Comparison of ENCODE assay signal across 21 cellular contexts in the genomic region with DNA sequence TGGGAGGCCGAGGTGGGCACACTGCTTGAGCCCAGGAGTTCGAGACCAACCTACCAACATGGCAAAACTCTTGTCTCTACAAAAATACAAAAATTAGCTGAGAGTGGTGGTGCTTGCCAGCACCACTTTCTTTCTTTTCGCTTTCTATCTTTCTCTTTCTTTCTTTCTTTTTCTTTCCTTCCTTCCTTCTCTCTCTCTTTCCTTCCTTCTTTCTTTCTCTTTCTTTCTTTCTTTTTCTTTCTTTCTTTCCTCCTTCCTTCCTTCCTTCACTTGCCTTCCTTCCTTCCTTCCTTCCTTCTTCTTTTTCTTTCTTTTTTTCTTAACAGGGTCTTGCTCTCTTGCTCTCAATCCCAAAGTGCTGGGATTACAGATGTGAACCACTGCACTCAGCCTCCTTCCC.
A peak's percentile ranks its signal among the peaks of the same experiment; 100 is the strongest.
DNase-seq lines count a peak whose midpoint lies in the region; ATAC-seq, FAIRE-seq and TF ChIP-seq lines count a peak whose summit lies in the region.
"Had no signal": no experiment of that assay in that cellular context is flagged by ENCODE, and none has a peak within 500 bp of the region (broad histone marks: within the 10 kb centered on the region; RNA-seq: fewer than 3 reads in every experiment).

No MANE protein-coding gene starts in this region.

- ATAC-seq in activated naive CD4-positive, alpha-beta T cell treated with anti-CD3 and anti-CD28 coated beads, Interleukin-2, amount 50 U/mL, for 72 hours, result no peak
- ATAC-seq in K562, result no peak
- no peak for ATAC-seq in esophagus mucosa
- ATAC-seq: A549; CD8-positive, alpha-beta T cell had no signal

- no peak for DNase-seq in activated naive CD4-positive, alpha-beta T cell treated with anti-CD3 and anti-CD28 coated beads, Interleukin-2, amount 10 ng/mL, durations not matched to agents 7 days and 5 days
- DNase-seq in activated naive CD4-positive, alpha-beta T cell treated with anti-CD3 and anti-CD28 coated beads, Interleukin-2, amount 50 U/mL, for 72 hours (ENCODE audit: low spot score in 2 of 2), result no peak
- DNase-seq in K562 (ENCODE audit: extremely low read depth in 1 of 4, low spot score in 3 of 4) (no peak), NCI-H1048 (lab: John Stamatoyannopoulos, UW) (no peak)
- DNase-seq: AML-193; Caco-2; Calu3; CD4-positive, alpha-beta T cell; CD8-positive, alpha-beta T cell; DMS79 treated with DMSO at 0.1 percent for 48 hours; GF-D8 had no signal

- no peaks in the 10 kb centered on the region for H4K20me1 ChIP-seq in K562 (replicated peaks; ENCODE audit: control insufficient read depth, insufficient read depth, low read length)
- H4K20me1 ChIP-seq: BLaER1 treated with 17β-estradiol and CSF1 and Interleukin-3, amounts not matched to agents 10 nM and 100 nM had no signal

- in situ Hi-C loops in K562 (cut with MboI), result no loop called here

- H3K9ac ChIP-seq in K562 (ENCODE audit: insufficient read depth in 1 of 2, low read depth in 2 of 2, low read length in 2 of 2), result no peak overlapping the region
- H3K9ac ChIP-seq: BLaER1 treated with 17β-estradiol and CSF1 and Interleukin-3, amounts not matched to agents 10 nM and 100 nM had no signal

- TF ChIP-seq EP300 in K562 (IDR thresholded peaks at IDR 0.05; ENCODE audit: low read length), result no peak

- no peak overlapping the region for H3K4me3 ChIP-seq in K562
- H3K4me3 ChIP-seq: A549; BLaER1 treated with 17β-estradiol and CSF1 and Interleukin-3, amounts not matched to agents 10 nM and 100 nM had no signal

- H3K4me1 ChIP-seq in K562 (replicated peaks in 1 of 2; ENCODE audit: control insufficient read depth in 2 of 2, insufficient read depth in 2 of 2, low read length in 2 of 2), result no peaks in the 10 kb centered on the region
- H3K4me1 ChIP-seq: BLaER1 treated with 17β-estradiol and CSF1 and Interleukin-3, amounts not matched to agents 10 nM and 100 nM; Caco-2 had no signal

- no TSS peak for BruUV-seq in K562 (replicated peaks; lab: Mats Ljungman, UMichigan)

- H3K27me3 ChIP-seq in K562 (ENCODE audit: control insufficient read depth in 2 of 2, insufficient read depth in 2 of 2, low read length in 2 of 2), result no peaks in the 10 kb centered on the region
- H3K27me3 ChIP-seq: BLaER1 treated with 17β-estradiol and CSF1 and Interleukin-3, amounts not matched to agents 10 nM and 100 nM had no signal

- H3K9me3 ChIP-seq in K562 (replicated peaks; ENCODE audit: control insufficient read depth, insufficient read depth, low read depth, low read length), result no peaks in the 10 kb centered on the region
- H3K9me3 ChIP-seq: A549 had no signal

- H3K36me3 ChIP-seq in K562 (ENCODE audit: control insufficient read depth, insufficient read depth, low read length), result no peaks in the 10 kb centered on the region
- H3K36me3 ChIP-seq: BLaER1 treated with 17β-estradiol and CSF1 and Interleukin-3, amounts not matched to agents 10 nM and 100 nM had no signal

- H3K9me3 Mint-ChIP-seq in activated naive CD4-positive, alpha-beta T cell treated with anti-CD3 and anti-CD28 coated beads, Interleukin-2, amount 10 ng/mL, durations not matched to agents 7 days and 5 days, result no peaks in the 10 kb centered on the region
- no peaks in the 10 kb centered on the region for H3K9me3 Mint-ChIP-seq in activated naive CD4-positive, alpha-beta T cell treated with anti-CD3 and anti-CD28 coated beads, Interleukin-2, amount 50 U/mL, for 72 hours
- H3K9me3 Mint-ChIP-seq: CD4-positive, alpha-beta T cell; CD8-positive, alpha-beta T cell had no signal

- H3K9me1 ChIP-seq in K562 (ENCODE audit: control insufficient read depth, insufficient read depth, low read length), result no peaks in the 10 kb centered on the region

- peaks cover 27% of the 10 kb centered on the region for H3K27me3 Mint-ChIP-seq in activated naive CD4-positive, alpha-beta T cell treated with anti-CD3 and anti-CD28 coated beads, Interleukin-2, amount 10 ng/mL, durations not matched to agents 7 days and 5 days

- TF ChIP-seq RAD21 in K562 (CRISPR knock-in tag; conservative IDR thresholded peaks at IDR 0.05 in 1 of 2, IDR thresholded peaks at IDR 0.05 in 1 of 2), result no peak

- TF ChIP-seq CTCF in K562 (IDR thresholded peaks at IDR 0.05 in 2 of 3, conservative IDR thresholded peaks at IDR 0.05 in 1 of 3; ENCODE audit: insufficient read depth in 2 of 3, low read depth in 1 of 3, low read length in 3 of 3), result no peak

- no peak overlapping the region for H3K4me3 Mint-ChIP-seq in activated naive CD4-positive, alpha-beta T cell treated with anti-CD3 and anti-CD28 coated beads, Interleukin-2, amount 10 ng/mL, durations not matched to agents 7 days and 5 days
- H3K4me3 Mint-ChIP-seq: B cell; CD4-positive, alpha-beta T cell; CD8-positive, alpha-beta T cell had no signal

- TF ChIP-seq POLR2A in K562 (conservative IDR thresholded peaks at IDR 0.05), result no peak

- intact Hi-C loops in K562 (cut with micrococcal nuclease), result loop anchor here (5.0 kb wide), 1 partner anchor 68 kb away; the partner anchor contains the start of gene HSD17B6

- H3K79me2 ChIP-seq in K562 (ENCODE audit: control insufficient read depth, insufficient read depth, low read length), result no peaks in the 10 kb centered on the region

- H3K27ac ChIP-seq in K562 (ENCODE audit: extremely low read depth, low read depth, low read length), result no peak overlapping the region
- H3K27ac ChIP-seq: 22Rv1; A549; BLaER1 treated with 17β-estradiol and CSF1 and Interleukin-3, amounts not matched to agents 10 nM and 100 nM; C4-2B had no signal

- WGBS in K562 (ENCODE audit: insufficient coverage, low coverage, missing lambda C conversion rate), result 3% methylated on average over 3 of the region's 3 CpGs

- POLR2A ChIA-PET in K562 (lab: Yijun Ruan, JAX), result no interaction called here

- H3K27ac Mint-ChIP-seq in activated naive CD4-positive, alpha-beta T cell treated with anti-CD3 and anti-CD28 coated beads, Interleukin-2, amount 10 ng/mL, durations not matched to agents 7 days and 5 days, result peak overlapping the region; percentile 9
- H3K27ac Mint-ChIP-seq in activated naive CD4-positive, alpha-beta T cell treated with anti-CD3 and anti-CD28 coated beads, Interleukin-2, amount 50 U/mL, for 72 hours, result no peak overlapping the region
- H3K27ac Mint-ChIP-seq: B cell; CD4-positive, alpha-beta T cell; CD8-positive, alpha-beta T cell had no signal

- H3K4me1 Mint-ChIP-seq in activated naive CD4-positive, alpha-beta T cell treated with anti-CD3 and anti-CD28 coated beads, Interleukin-2, amount 10 ng/mL, durations not matched to agents 7 days and 5 days, result no peaks in the 10 kb centered on the region
- H3K4me1 Mint-ChIP-seq: B cell had no signal

- no peaks in the 10 kb centered on the region for H3K36me3 Mint-ChIP-seq in activated naive CD4-positive, alpha-beta T cell treated with anti-CD3 and anti-CD28 coated beads, Interleukin-2, amount 10 ng/mL, durations not matched to agents 7 days and 5 days
- no peaks in the 10 kb centered on the region for H3K36me3 Mint-ChIP-seq in activated naive CD4-positive, alpha-beta T cell treated with anti-CD3 and anti-CD28 coated beads, Interleukin-2, amount 50 U/mL, for 72 hours
- H3K36me3 Mint-ChIP-seq: CD8-positive, alpha-beta T cell had no signal

- no peak overlapping the region for H3K4me2 ChIP-seq in K562 (ENCODE audit: insufficient read depth, low read length)
- H3K4me2 ChIP-seq: A549; BLaER1 treated with 17β-estradiol and CSF1 and Interleukin-3, amounts not matched to agents 10 nM and 100 nM had no signal

- CTCF ChIA-PET in activated naive CD4-positive, alpha-beta T cell treated with anti-CD3 and anti-CD28 coated beads, Interleukin-2, amount 10 ng/mL, durations not matched to agents 7 days and 5 days (lab: Charles Lee), result no interaction called here
- CTCF ChIA-PET in K562 (lab: Yijun Ruan, JAX; ENCODE audit: low intra/inter-chr PET ratio), result no interaction called here

- no peak for FAIRE-seq in K562 (lab: Jason Lieb, UNC)
- FAIRE-seq: A549, D721Med, G401.6, GM12891, GM19239 had no signal

- no peak overlapping the region for H2AFZ ChIP-seq in K562 (ENCODE audit: low read depth, low read length)

TF ChIP-seq in K562, 482 proteins besides CTCF, POLR2A, EP300 and RAD21:
- peak; percentile 91 for TF ChIP-seq ZNF512 (tag; IDR thresholded peaks at IDR 0.05)
- TF ChIP-seq CREM (IDR thresholded peaks at IDR 0.05; ENCODE audit: low read depth), result no peak
- TF ChIP-seq BRF1 (IDR thresholded peaks at IDR 0.05; ENCODE audit: borderline replicate concordance, extremely low read depth, insufficient read length), result no peak
- TF ChIP-seq SMARCB1 (IDR thresholded peaks at IDR 0.05; ENCODE audit: insufficient read length, low read depth), result no peak
- TF ChIP-seq IRF9 (tag; IDR thresholded peaks at IDR 0.05), result no peak
